ENCODE assay signal across 8 cellular contexts in the genomic region with DNA sequence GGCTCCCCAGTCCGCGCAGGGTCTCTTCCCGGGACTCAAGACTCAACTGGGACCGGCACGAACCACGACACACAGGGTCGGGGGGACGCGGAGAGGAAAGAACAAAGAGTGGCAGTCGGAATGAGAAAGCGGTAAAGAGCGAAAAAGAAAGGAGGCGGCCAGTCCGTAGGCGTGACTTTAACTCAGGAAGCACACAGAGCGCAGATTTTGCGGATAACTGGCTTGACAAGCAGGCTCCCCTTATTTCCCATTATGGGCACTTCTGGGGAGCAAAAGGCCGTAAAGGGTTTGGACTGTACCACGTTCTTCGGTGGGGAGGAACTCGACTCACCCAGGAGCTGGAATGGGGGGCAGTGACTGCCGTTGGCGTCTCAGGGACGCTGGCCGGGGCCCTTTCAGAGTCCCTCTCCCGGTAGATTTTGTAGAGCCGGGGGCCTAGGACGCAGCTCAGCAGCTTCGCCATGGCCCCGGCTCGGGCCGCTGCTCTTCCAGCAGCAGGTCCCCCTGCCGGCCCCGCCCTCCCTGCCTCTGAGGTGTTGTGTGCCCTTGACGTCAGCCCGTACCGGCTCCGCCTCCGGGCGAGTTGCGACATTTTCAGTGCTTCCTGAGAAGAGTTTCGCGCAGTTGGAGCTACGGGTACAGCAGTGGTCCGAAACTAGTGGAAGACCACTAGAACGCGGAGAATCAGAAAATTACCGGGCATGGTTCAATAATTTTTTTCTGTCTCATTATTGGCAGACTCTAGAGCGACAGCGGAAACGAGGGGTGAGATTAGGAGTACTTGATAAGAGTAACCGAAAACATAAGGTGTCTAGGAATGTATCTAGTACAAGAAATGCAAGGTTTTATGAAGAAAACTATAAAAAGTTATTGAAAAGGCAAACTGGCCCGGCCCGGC.
DNase-seq lines count a peak whose midpoint lies in the region; ATAC-seq lines count a peak whose summit lies in the region.

Gene ABHD16A (minus strand): TSS at position 506 of the 898 bp plus-strand sequence. CDS start 43 bp downstream, at position 463.

- peak; percentile 99 for DNase-seq in Ammon's horn (ENCODE audit: low spot score)
- peak; percentile 99 for DNase-seq in NCI-H748 (lab: John Stamatoyannopoulos, UW; ENCODE audit: unreplicated experiment)
- DNase-seq in activated CD4-positive, alpha-beta T cell treated with anti-CD3 and anti-CD28 coated beads, Interleukin-2, amount 50 U/mL, for 1 hour = peak; percentile 97
- peak; percentile 97 for DNase-seq in dedifferentiated amniotic fluid mesenchymal stem cell (ENCODE audit: extremely low spot score)
- peak; percentile 99 for DNase-seq in left kidney (ENCODE audit: low read depth, low spot score)
- peak; percentile 97 to 98 for DNase-seq in stimulated activated CD4-positive, alpha-beta T cell treated with anti-CD3 and anti-CD28 coated beads, Interleukin-2, amount 100 ng/mL, for 24 hours

- ATAC-seq in GM19324 (IDR thresholded peaks at IDR 0.05; ENCODE audit: low FRiP score, unreplicated experiment) (peak; percentile 79), HG03520 (IDR thresholded peaks at IDR 0.05; ENCODE audit: unreplicated experiment) (peak; percentile 79)

Comparison
In these comparisons a context has a peak if more than half of its experiments do, and no peak if none do; other contexts are left out.
1. Peak in every context shown above with its lines: DNase-seq and ATAC-seq.